In the genomic region with DNA sequence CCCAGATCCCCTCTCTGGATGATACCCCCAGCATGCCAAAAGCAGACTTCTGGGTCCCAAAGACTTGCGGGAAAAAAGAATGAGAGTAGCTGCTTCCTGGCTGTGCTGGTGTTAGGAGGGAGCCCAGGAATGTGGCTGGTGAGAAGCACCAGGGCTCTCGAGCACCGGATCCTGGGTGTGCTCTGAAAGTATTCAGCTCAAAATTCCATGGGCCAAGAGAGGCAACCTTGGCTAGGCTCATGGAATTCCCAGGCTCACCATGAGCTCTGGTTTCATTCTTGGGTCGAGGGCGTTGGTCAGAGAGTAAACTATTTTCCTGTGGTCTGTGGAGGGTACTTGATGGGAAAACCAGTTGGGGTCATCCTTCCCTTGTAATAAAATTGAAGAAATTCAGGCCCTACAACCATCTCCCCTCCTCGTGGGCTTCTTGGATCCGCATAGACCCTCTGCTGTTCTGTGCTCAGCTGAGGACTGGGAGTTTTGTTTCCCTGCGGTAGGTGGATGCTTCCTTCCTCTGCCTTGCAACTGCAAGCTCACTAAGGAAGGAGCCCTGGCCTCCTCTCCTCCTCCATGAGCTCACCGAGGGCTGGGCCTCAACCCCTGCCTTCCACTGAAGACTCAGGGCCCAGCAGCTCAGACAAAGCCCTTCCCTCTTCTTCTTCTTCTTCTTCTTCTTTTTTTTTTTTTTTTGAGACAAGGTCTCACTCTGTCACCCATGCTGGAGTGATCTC, we compare ENCODE assay signal across 20 cellular contexts. TPM values are rescaled to one million over a fixed set of nuclear protein-coding genes. Genes with fewer than 3 reads are reported as not detected.
DNase-seq lines count a peak whose midpoint lies in the region; ATAC-seq and TF ChIP-seq lines count a peak whose summit lies in the region.
"Had no signal": no experiment of that assay in that cellular context is flagged by ENCODE, and none has a peak within 500 bp of the region (broad histone marks: within the 10 kb centered on the region; RNA-seq: fewer than 3 reads in every experiment).

No MANE protein-coding gene starts in this region.

- POLR2A ChIA-PET in A673 (lab: Charles Lee; ENCODE audit: low non-redundant PET), result interaction anchor here (0.5 kb wide), 1 partner anchor 770 kb away, joined by 12 read pairs; no protein-coding TSS in a partner anchor

- H3K36me3 ChIP-seq in trophoblast cell (ENCODE audit: control insufficient read depth in 1 of 2, insufficient read depth in 2 of 2, low read length in 2 of 2), result peaks cover 2 to 5% of the 10 kb centered on the region in 2 experiments
- H3K36me3 ChIP-seq in A673 (ENCODE audit: insufficient read depth, low read length, poor library complexity, severe bottlenecking), result no peaks in the 10 kb centered on the region
- peaks cover 0 to 9% of the 10 kb centered on the region in 2 donors for H3K36me3 ChIP-seq in aorta (ENCODE audit: control insufficient read depth in 1 of 2, insufficient read depth in 2 of 2, low read length in 1 of 2)
- H3K36me3 ChIP-seq: MG63, pancreas had no signal

- no peak overlapping the region for H3K4me2 ChIP-seq in trophoblast cell (ENCODE audit: low read length)

- peak overlapping the region; percentile 74 for H4K91ac ChIP-seq in trophoblast cell (ENCODE audit: low read depth, low read length)

- no peak for ATAC-seq in aorta (ENCODE audit: low FRiP score)
- ATAC-seq: activated naive CD8-positive, alpha-beta T cell treated with anti-CD3 and anti-CD28 coated beads, Interleukin-2, amount 50 U/mL, for 24 hours; naive thymus-derived CD4-positive, alpha-beta T cell had no signal

- H2BK5ac ChIP-seq in trophoblast cell (ENCODE audit: low read depth, low read length, poor library complexity), result peak overlapping the region; percentile 47

- H3K4ac ChIP-seq in trophoblast cell (ENCODE audit: low read depth, low read length), result no peak overlapping the region

- H2BK120ac ChIP-seq in trophoblast cell (ENCODE audit: insufficient read depth, low read length, poor library complexity), result peak overlapping the region; percentile 12

- peak overlapping the region; percentile 20 for H4K8ac ChIP-seq in trophoblast cell (ENCODE audit: low read depth, low read length)

- peak overlapping the region; percentile 44 for H3K18ac ChIP-seq in trophoblast cell (ENCODE audit: low read length)

- no peak overlapping the region for H3K23ac ChIP-seq in trophoblast cell (ENCODE audit: low read length)

- intact Hi-C loops in A673 (cut with micrococcal nuclease; ENCODE audit: unreplicated experiment), result no loop called here
- intact Hi-C loops in aorta (cut with DNase I), result no loop called here

- H3K4me3 ChIP-seq in trophoblast cell (ENCODE audit: low read depth, low read length) (no peak overlapping the region), A673 (ENCODE audit: low read depth, low read length, poor library complexity, severe bottlenecking) (no peak overlapping the region), aorta (ENCODE audit: low read length in 2 of 2) (no peak overlapping the region)
- H3K4me3 ChIP-seq: breast epithelium, MG63, pancreas had no signal

- H3K79me2 ChIP-seq in trophoblast cell (ENCODE audit: control insufficient read depth, insufficient read depth, low read length, poor library complexity), result no peaks in the 10 kb centered on the region

- no peaks in the 10 kb centered on the region for H3K27me3 ChIP-seq in trophoblast cell (ENCODE audit: insufficient read depth, low read length)
- H3K27me3 ChIP-seq in A673 (replicated peaks; ENCODE audit: insufficient read depth, low read depth, low read length, poor library complexity), result no peaks in the 10 kb centered on the region
- no peaks in the 10 kb centered on the region for H3K27me3 ChIP-seq in aorta (ENCODE audit: control insufficient read depth in 1 of 2, insufficient read depth in 2 of 2, low read length in 1 of 2)
- H3K27me3 ChIP-seq: breast epithelium, MG63, pancreas had no signal

- H3K14ac ChIP-seq in trophoblast cell (ENCODE audit: low read length), result no peak overlapping the region

- no peak for TF ChIP-seq CTCF in A673 (conservative IDR thresholded peaks at IDR 0.05; ENCODE audit: low read depth, low read length)

- no TSS peak for BruUV-seq in A673 (replicated peaks; lab: Mats Ljungman, UMichigan)

- H2AK5ac ChIP-seq in trophoblast cell (ENCODE audit: low read length), result no peak overlapping the region

- peaks cover 2% of the 10 kb centered on the region for H3K9me3 ChIP-seq in trophoblast cell (ENCODE audit: insufficient read depth, low read depth, low read length)
- H3K9me3 ChIP-seq in A673 (ENCODE audit: low read depth, low read length, poor library complexity, severe bottlenecking), result no peaks in the 10 kb centered on the region
- H3K9me3 ChIP-seq in aorta (ENCODE audit: control insufficient read depth, low read length), result no peaks in the 10 kb centered on the region
- H3K9me3 ChIP-seq: MG63, pancreas had no signal

- no peak overlapping the region for H2AFZ ChIP-seq in trophoblast cell (ENCODE audit: insufficient read depth, low read length, poor library complexity)

- CTCF ChIA-PET in A673 (lab: Charles Lee), result no interaction called here

- DNase-seq in CD1c-positive myeloid dendritic cell (ENCODE audit: extremely low spot score), result peak; percentile 46
- DNase-seq in NCI-H226, result peak; percentile 37
- peak; percentile 35 for DNase-seq in iPS-NIHi11 (ENCODE audit: low spot score)
- peak; percentile 15 to 37 for DNase-seq in trophoblast cell
- DNase-seq in A673 (ENCODE audit: low spot score), result no peak
- no peak for DNase-seq in aorta
- no peak for DNase-seq in NCI-H1092 treated with DMSO at 0.1 percent for 48 hours (lab: John Stamatoyannopoulos, UW)
- DNase-seq: activated CD4-positive, alpha-beta T cell treated with anti-CD3 and anti-CD28 coated beads, Interleukin-2, amount 50 U/mL, for 4 hours; activated CD8-positive, alpha-beta memory T cell treated with anti-CD3 and anti-CD28 coated beads, Interleukin-2, amount 50 U/mL, for 4 hours; activated naive CD8-positive, alpha-beta T cell treated with anti-CD3 and anti-CD28 coated beads, Interleukin-2, amount 50 U/mL, for 24 hours; CD4-positive, alpha-beta T cell; DMS53; MG63; naive thymus-derived CD4-positive, alpha-beta T cell; NCI-H1436; NCI-H524; stimulated activated CD8-positive, alpha-beta memory T cell treated with anti-CD3 and anti-CD28 coated beads, Interleukin-4, amount 100 ng/mL, for 48 hours had no signal

- H4K12ac ChIP-seq in trophoblast cell (ENCODE audit: low read depth, low read length), result no peak overlapping the region

- H3K4me1 ChIP-seq in trophoblast cell (ENCODE audit: control insufficient read depth in 1 of 2, insufficient read depth in 2 of 2, low read length in 2 of 2), result peaks cover 30 to 33% of the 10 kb centered on the region in 2 experiments
- H3K4me1 ChIP-seq in A673 (ENCODE audit: insufficient read depth, low read length, poor library complexity, severe bottlenecking), result no peaks in the 10 kb centered on the region
- H3K4me1 ChIP-seq in aorta (ENCODE audit: control insufficient read depth in 1 of 2, insufficient read depth in 2 of 2, low read length in 2 of 2), result no peaks in the 10 kb centered on the region
- H3K4me1 ChIP-seq: breast epithelium had no signal

- no peak overlapping the region for H3K9ac ChIP-seq in trophoblast cell (ENCODE audit: low read length)

- WGBS in trophoblast cell (ENCODE audit: extremely low coverage, insufficient coverage, insufficient read length), result no CpG with 5 or more reads among the region's 9 CpGs
- WGBS in aorta, 2 donors, result 84 to 90% methylated on average over 9 of the region's 9 CpGs

- H3K27ac ChIP-seq in trophoblast cell (ENCODE audit: low read depth, low read length) (peak overlapping the region; percentile 37), A673 (ENCODE audit: low read depth, low read length, poor library complexity, severe bottlenecking) (no peak overlapping the region), aorta (ENCODE audit: low read depth in 1 of 2, low read length in 2 of 2) (no peak overlapping the region)
- H3K27ac ChIP-seq: breast epithelium, pancreas had no signal

- peaks cover 4% of the 10 kb centered on the region for H3K79me1 ChIP-seq in trophoblast cell (ENCODE audit: low read length)

- H2BK12ac ChIP-seq in trophoblast cell (ENCODE audit: low read length), result no peak overlapping the region

RNA-seq across cellular contexts. Expression of a gene that starts 34.5 kb away (rescaled TPM):
- polyA plus RNA-seq in trophoblast cell (2013), result 31.8 and 35.6 TPM in 2 replicates
- total RNA-seq in A673 (2021) (0.37 and 0.49 TPM in 2 replicates), aorta (1,000 to 10,000 TPM in 1 of 2 donors, 100 to 1,000 TPM in 1; 680 to 1,062 TPM)
- polyA plus RNA-seq in aorta, result 100 to 1,000 TPM; 370 to 962 TPM
- total RNA-seq: activated T-helper 2 cell treated with anti-CD3 and anti-CD28 coated beads, Interferon-gamma antibody, Interleukin-2, Interleukin-4, amounts not matched to agents 10 μg/mL and 5 μg/mL and 100 μg/mL, durations not matched to agents 14 hours and 24 hours and 36 hours had no signal

Comparison
In these comparisons a context has a peak if more than half of its experiments do, and no peak if none do; other contexts are left out.
1. DNase-seq: peak in CD1c-positive myeloid dendritic cell (single experiment), NCI-H226 (single experiment), iPS-NIHi11 (single experiment) and trophoblast cell (2 of 2); none in A673 (single experiment), aorta (0 of 2) and NCI-H1092 treated with DMSO at 0.1 percent for 48 hours (single experiment).
2. RNA of a gene that starts 34.5 kb away (total RNA-seq): 680 to 1,062 TPM in aorta; 0.37 to 0.49 TPM in A673; every median in the first group is over 100 times any median in the second.